In genomic region chr19:42280761-42281174, GRCh38 we compare ENCODE assay signal across 6 cellular contexts. TPM values are rescaled to one million over a fixed set of nuclear protein-coding genes. Genes with fewer than 3 reads are reported as not detected.
DNase-seq lines count a peak whose midpoint lies in the region; ATAC-seq and TF ChIP-seq lines count a peak whose summit lies in the region.

No MANE protein-coding gene starts in this region.

- H3K27ac ChIP-seq in parathyroid adenoma, result peak overlapping the region; percentile 67

- POLR2A ChIA-PET in activated CD4-positive, alpha-beta T cell treated with anti-CD3 and anti-CD28 coated beads, Interleukin-2, amount 10 ng/mL, durations not matched to agents 7 days and 5 days (lab: Charles Lee), result no interaction called here
- POLR2A ChIA-PET in activated CD4-positive, alpha-beta T cell treated with anti-CD3 and anti-CD28 coated beads for 36 hours (lab: Charles Lee), result interaction anchor here (2.1 to 2.3 kb wide), 4 partner anchors 10 to 38 kb away, joined by 8 to 26 read pairs (median 10); partner anchors contain the start of genes CIC and GSK3A

- H3K4me1 ChIP-seq in parathyroid adenoma, result peaks cover 48% of the 10 kb centered on the region

- no peaks in the 10 kb centered on the region for H3K9me3 Mint-ChIP-seq in activated CD4-positive, alpha-beta T cell treated with anti-CD3 and anti-CD28 coated beads, Interleukin-2, amount 10 ng/mL, durations not matched to agents 7 days and 5 days
- no peaks in the 10 kb centered on the region for H3K9me3 Mint-ChIP-seq in activated CD4-positive, alpha-beta T cell treated with anti-CD3 and anti-CD28 coated beads for 36 hours (ENCODE audit: low read depth)
- H3K9me3 Mint-ChIP-seq in dendritic cell treated with granulocyte-macrophage colony-stimulating factor and Interleukin-4, amounts not matched to agents 40 ng/mL and 50 ng/mL, for 4 days, result no peaks in the 10 kb centered on the region

- in situ Hi-C loops in GM13976 (cut with MboI; ENCODE audit: low sequenced_read_pairs, unreplicated experiment), result no loop called here

- H3K36me3 ChIP-seq in parathyroid adenoma (ENCODE audit: control insufficient read depth, insufficient read depth, low read length), result no peaks in the 10 kb centered on the region

- intact Hi-C loops in activated CD4-positive, alpha-beta T cell treated with anti-CD3 and anti-CD28 coated beads for 36 hours (cut with DNase I, micrococcal nuclease), result loop anchor here (1.0 to 5.0 kb wide), 8 partner anchors 12 to 1018 kb away; partner anchors contain the start of genes ARHGEF1 (in 1 of the 2), HNRNPUL1 (in 1 of the 2) and ZNF574 (in 1 of the 2)
- intact Hi-C loops in dendritic cell treated with granulocyte-macrophage colony-stimulating factor and Interleukin-4, amounts not matched to agents 40 ng/mL and 50 ng/mL, for 4 days (cut with micrococcal nuclease), result no loop called here

- H3K4me3 Mint-ChIP-seq in activated CD4-positive, alpha-beta T cell treated with anti-CD3 and anti-CD28 coated beads, Interleukin-2, amount 10 ng/mL, durations not matched to agents 7 days and 5 days, result peak overlapping the region; percentile 76
- H3K4me3 Mint-ChIP-seq in activated CD4-positive, alpha-beta T cell treated with anti-CD3 and anti-CD28 coated beads for 36 hours, result no peak overlapping the region
- peak overlapping the region; percentile 80 for H3K4me3 Mint-ChIP-seq in dendritic cell treated with granulocyte-macrophage colony-stimulating factor and Interleukin-4, amounts not matched to agents 40 ng/mL and 50 ng/mL, for 4 days

- H3K4me2 ChIP-seq in parathyroid adenoma (ENCODE audit: low read length), result peak overlapping the region; percentile 99

- H3K9me3 ChIP-seq in parathyroid adenoma (ENCODE audit: control insufficient read depth, low read length), result no peaks in the 10 kb centered on the region

- peaks cover 60% of the 10 kb centered on the region for H3K4me1 Mint-ChIP-seq in activated CD4-positive, alpha-beta T cell treated with anti-CD3 and anti-CD28 coated beads, Interleukin-2, amount 10 ng/mL, durations not matched to agents 7 days and 5 days
- peaks cover 59% of the 10 kb centered on the region for H3K4me1 Mint-ChIP-seq in activated CD4-positive, alpha-beta T cell treated with anti-CD3 and anti-CD28 coated beads for 36 hours
- H3K4me1 Mint-ChIP-seq in dendritic cell treated with granulocyte-macrophage colony-stimulating factor and Interleukin-4, amounts not matched to agents 40 ng/mL and 50 ng/mL, for 4 days (ENCODE audit: low read depth), result peaks cover 49% of the 10 kb centered on the region

- no peak for TF ChIP-seq POLR2A in GM18505 (IDR thresholded peaks at IDR 0.05; ENCODE audit: borderline replicate concordance, extremely low read depth, insufficient read depth, insufficient read length)

- no peak for DNase-seq in activated CD4-positive, alpha-beta T cell treated with anti-CD3 and anti-CD28 coated beads, Interleukin-2, amount 10 ng/mL, durations not matched to agents 7 days and 5 days
- DNase-seq in activated CD4-positive, alpha-beta T cell treated with anti-CD3 and anti-CD28 coated beads for 36 hours, result no peak
- DNase-seq in GM13976 (ENCODE audit: low spot score), result no peak

- H3K4me3 ChIP-seq in parathyroid adenoma (ENCODE audit: low read depth, low read length), result peak overlapping the region; percentile 83

- H2AFZ ChIP-seq in parathyroid adenoma, result peak overlapping the region; percentile 36

- H3K27ac Mint-ChIP-seq in activated CD4-positive, alpha-beta T cell treated with anti-CD3 and anti-CD28 coated beads, Interleukin-2, amount 10 ng/mL, durations not matched to agents 7 days and 5 days, result no peak overlapping the region
- H3K27ac Mint-ChIP-seq in activated CD4-positive, alpha-beta T cell treated with anti-CD3 and anti-CD28 coated beads for 36 hours, result no peak overlapping the region
- no peak overlapping the region for H3K27ac Mint-ChIP-seq in dendritic cell treated with granulocyte-macrophage colony-stimulating factor and Interleukin-4, amounts not matched to agents 40 ng/mL and 50 ng/mL, for 4 days

- no peak for ATAC-seq in activated CD4-positive, alpha-beta T cell treated with anti-CD3 and anti-CD28 coated beads for 36 hours
- ATAC-seq in GM18505 (IDR thresholded peaks at IDR 0.05; ENCODE audit: unreplicated experiment), result no peak

- CTCF ChIA-PET in activated CD4-positive, alpha-beta T cell treated with anti-CD3 and anti-CD28 coated beads, Interleukin-2, amount 10 ng/mL, durations not matched to agents 7 days and 5 days (lab: Charles Lee), result interaction anchor here (0.6 to 5.0 kb wide), 5 partner anchors 10 to 41 kb away, joined by 3 to 36 read pairs (median 10); partner anchors contain the start of genes CIC and GSK3A
- CTCF ChIA-PET in activated CD4-positive, alpha-beta T cell treated with anti-CD3 and anti-CD28 coated beads for 36 hours (lab: Charles Lee), result interaction anchor here (2.5 to 2.7 kb wide), 2 partner anchors 10 to 36 kb away, joined by 8 to 50 read pairs; partner anchors contain the start of gene GSK3A

- no peaks in the 10 kb centered on the region for H3K27me3 ChIP-seq in parathyroid adenoma (ENCODE audit: control insufficient read depth, insufficient read depth, low read length)

- H3K79me2 ChIP-seq in parathyroid adenoma, result peaks cover 14% of the 10 kb centered on the region

- peaks cover 10% of the 10 kb centered on the region for H3K36me3 Mint-ChIP-seq in activated CD4-positive, alpha-beta T cell treated with anti-CD3 and anti-CD28 coated beads, Interleukin-2, amount 10 ng/mL, durations not matched to agents 7 days and 5 days (ENCODE audit: low read depth)
- peaks cover 9% of the 10 kb centered on the region for H3K36me3 Mint-ChIP-seq in activated CD4-positive, alpha-beta T cell treated with anti-CD3 and anti-CD28 coated beads for 36 hours (ENCODE audit: low read depth)
- H3K36me3 Mint-ChIP-seq in dendritic cell treated with granulocyte-macrophage colony-stimulating factor and Interleukin-4, amounts not matched to agents 40 ng/mL and 50 ng/mL, for 4 days (ENCODE audit: low read depth), result peaks cover 30% of the 10 kb centered on the region

- no peaks in the 10 kb centered on the region for H3K27me3 Mint-ChIP-seq in activated CD4-positive, alpha-beta T cell treated with anti-CD3 and anti-CD28 coated beads, Interleukin-2, amount 10 ng/mL, durations not matched to agents 7 days and 5 days
- H3K27me3 Mint-ChIP-seq in activated CD4-positive, alpha-beta T cell treated with anti-CD3 and anti-CD28 coated beads for 36 hours, result no peaks in the 10 kb centered on the region
- H3K27me3 Mint-ChIP-seq in dendritic cell treated with granulocyte-macrophage colony-stimulating factor and Interleukin-4, amounts not matched to agents 40 ng/mL and 50 ng/mL, for 4 days, result no peaks in the 10 kb centered on the region

- no peak overlapping the region for H3K9ac ChIP-seq in parathyroid adenoma

- TF ChIP-seq CTCF in parathyroid adenoma (IDR thresholded peaks at IDR 0.05) (no peak), GM13976 (IDR thresholded peaks at IDR 0.05; ENCODE audit: borderline replicate concordance, control extremely low read depth, extremely low read depth, insufficient read depth, missing control alignments) (no peak)

RNA-seq across cellular contexts. Expression of gene CIC, which starts 11.7 kb away (rescaled TPM):
- total RNA-seq in activated CD4-positive, alpha-beta T cell treated with anti-CD3 and anti-CD28 coated beads, Interleukin-2, amount 10 ng/mL, durations not matched to agents 7 days and 5 days, result 10 to 100 TPM; 69.3 to 81.0 TPM
- total RNA-seq in activated CD4-positive, alpha-beta T cell treated with anti-CD3 and anti-CD28 coated beads for 36 hours, result 10 to 100 TPM; 62.8 to 66.3 TPM

RNA-seq across cellular contexts. Expression of gene PRR19, which starts 21.2 kb away (rescaled TPM):
- total RNA-seq in activated CD4-positive, alpha-beta T cell treated with anti-CD3 and anti-CD28 coated beads, Interleukin-2, amount 10 ng/mL, durations not matched to agents 7 days and 5 days, result under 1 TPM; 0.54 to 0.62 TPM
- 1 to 10 TPM in 1 of 2 experiments, under 1 TPM in 1; 0.63 to 1.0 TPM for total RNA-seq in activated CD4-positive, alpha-beta T cell treated with anti-CD3 and anti-CD28 coated beads for 36 hours

RNA-seq across cellular contexts. Expression of gene PAFAH1B3, which starts 21.7 kb away (rescaled TPM):
- 10 to 100 TPM; 43.5 to 46.6 TPM for total RNA-seq in activated CD4-positive, alpha-beta T cell treated with anti-CD3 and anti-CD28 coated beads, Interleukin-2, amount 10 ng/mL, durations not matched to agents 7 days and 5 days
- total RNA-seq in activated CD4-positive, alpha-beta T cell treated with anti-CD3 and anti-CD28 coated beads for 36 hours, result 10 to 100 TPM; 43.4 to 53.9 TPM

RNA-seq across cellular contexts. Expression of gene ERF, which starts 25.8 kb away (rescaled TPM):
- 10 to 100 TPM; 56.5 to 57.9 TPM for total RNA-seq in activated CD4-positive, alpha-beta T cell treated with anti-CD3 and anti-CD28 coated beads, Interleukin-2, amount 10 ng/mL, durations not matched to agents 7 days and 5 days
- 10 to 100 TPM; 65.5 to 66.4 TPM for total RNA-seq in activated CD4-positive, alpha-beta T cell treated with anti-CD3 and anti-CD28 coated beads for 36 hours

RNA-seq across cellular contexts. Expression of gene TMEM145, which starts 32.3 kb away (rescaled TPM):
- not detected for total RNA-seq in activated CD4-positive, alpha-beta T cell treated with anti-CD3 and anti-CD28 coated beads, Interleukin-2, amount 10 ng/mL, durations not matched to agents 7 days and 5 days
- under 1 TPM; 0.53 to 0.69 TPM for total RNA-seq in activated CD4-positive, alpha-beta T cell treated with anti-CD3 and anti-CD28 coated beads for 36 hours
